Comparison of ENCODE assay signal across 8 cellular contexts in the genomic region with DNA sequence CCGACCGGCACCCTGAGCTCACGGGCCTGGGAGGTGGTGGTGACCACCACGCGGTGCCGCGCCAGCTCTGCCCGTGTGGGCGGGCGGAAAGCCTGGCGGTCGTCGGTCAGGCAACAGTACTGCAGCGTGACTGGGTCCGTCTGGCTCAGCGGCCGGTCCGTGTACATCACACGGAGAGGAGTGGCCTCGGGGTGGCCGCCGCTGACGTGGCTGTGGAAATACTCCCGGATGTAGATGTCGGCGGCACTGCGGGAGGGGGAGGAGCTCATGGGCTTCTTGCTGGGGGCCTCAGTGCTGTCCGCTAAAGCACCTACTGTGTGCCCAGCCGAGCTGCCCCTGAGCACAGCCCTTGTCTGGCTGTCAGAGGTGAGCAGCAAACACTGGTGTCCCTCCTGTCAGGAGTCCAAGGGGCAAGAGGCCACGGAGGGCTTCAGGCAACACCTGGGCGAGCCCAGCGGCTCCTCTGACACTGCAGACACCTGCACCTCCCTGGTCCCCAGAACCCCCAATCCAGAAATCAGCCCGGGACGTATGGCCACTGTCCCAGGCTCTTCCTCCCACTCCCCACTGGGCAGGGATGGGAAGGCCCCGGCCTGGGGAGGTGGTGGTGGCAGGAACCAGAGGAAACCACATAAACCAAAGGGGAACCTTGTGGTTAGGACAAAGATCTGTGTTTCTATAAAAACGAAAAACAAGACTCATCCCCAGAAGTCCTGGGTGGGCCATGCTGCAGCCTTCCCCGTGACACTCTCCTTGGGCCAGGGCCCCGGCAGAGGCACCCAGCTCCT. TPM values are rescaled to one million over a fixed set of nuclear protein-coding genes. Genes with fewer than 3 reads are reported as not detected.
DNase-seq lines count a peak whose midpoint lies in the region; ATAC-seq and TF ChIP-seq lines count a peak whose summit lies in the region.

No MANE protein-coding gene starts in this region.

- intact Hi-C loops in left ventricle myocardium superior (cut with micrococcal nuclease), result no loop called here

- H3K4me3 ChIP-seq in upper lobe of left lung, result peak overlapping the region in 2 of 4 donors; percentile 9 to 22

- no peaks in the 10 kb centered on the region for H3K9me3 ChIP-seq in upper lobe of left lung

- no peak for TF ChIP-seq EP300 in upper lobe of left lung (IDR thresholded peaks at IDR 0.05)

- H3K4me1 ChIP-seq in upper lobe of left lung, result peaks cover 0 to 33% (median 19%) of the 10 kb centered on the region in 4 donors

- H3K27me3 ChIP-seq in upper lobe of left lung, result no peaks in the 10 kb centered on the region

- TF ChIP-seq POLR2A in upper lobe of left lung (IDR thresholded peaks at IDR 0.05), result no peak

- peaks cover 20 to 65% (median 42%) of the 10 kb centered on the region in 4 donors for H3K36me3 ChIP-seq in upper lobe of left lung

- WGBS in upper lobe of left lung, 2 donors, result 66 to 83% methylated on average over 26 to 36 of the region's 38 CpGs

- ATAC-seq in GM19023 (IDR thresholded peaks at IDR 0.05; ENCODE audit: unreplicated experiment), result peak; percentile 56
- ATAC-seq in HG03108 (IDR thresholded peaks at IDR 0.05; ENCODE audit: unreplicated experiment), result peak; percentile 59
- ATAC-seq in activated CD4-positive, CD25-positive, alpha-beta regulatory T cell treated with anti-CD3 and anti-CD28 coated beads, Interleukin-2, amount 50 U/mL, for 24 hours, result peak; percentile 83 to 87
- ATAC-seq in left ventricle myocardium superior, result peak; percentile 54
- peak; percentile 61 to 67 for ATAC-seq in upper lobe of left lung (ENCODE audit: low FRiP score in 2 of 2)

- DNase-seq in left ventricle myocardium superior (peak; percentile 64), upper lobe of left lung (peak; percentile 75 to 90), AG08396 (ENCODE audit: low spot score) (no peak), NK-92 (lab: John Stamatoyannopoulos, UW; ENCODE audit: unreplicated experiment) (no peak), RKO (ENCODE audit: low spot score) (no peak)

- H3K27ac ChIP-seq in upper lobe of left lung, result peak overlapping the region; percentile 10 to 80 (median 66)

- TF ChIP-seq CTCF in upper lobe of left lung (IDR thresholded peaks at IDR 0.05), result peak in 2 of 6 experiments; percentile 11 to 34

RNA-seq across cellular contexts. Expression of a gene that starts 6.5 kb away (rescaled TPM):
- total RNA-seq in left ventricle myocardium superior (13.2 TPM), upper lobe of left lung (100 to 1,000 TPM in 1 of 6 donors, 10 to 100 TPM in 5; 40.1 to 102 (median 56.6) TPM)

RNA-seq across cellular contexts. Expression of a gene that starts 13.6 kb away (rescaled TPM):
- 0.15 TPM for total RNA-seq in left ventricle myocardium superior
- 1 to 10 TPM in 4 of 6 donors, under 1 TPM in 2; 0.29 to 6.5 (median 1.4) TPM for total RNA-seq in upper lobe of left lung

RNA-seq across cellular contexts. Expression of a gene that starts 20.0 kb away (rescaled TPM):
- total RNA-seq in left ventricle myocardium superior, result not detected
- total RNA-seq in upper lobe of left lung, result not detected

RNA-seq across cellular contexts. Expression of a gene that starts 30.4 kb away (rescaled TPM):
- not detected for total RNA-seq in left ventricle myocardium superior
- 1 to 10 TPM; 3.3 to 9.8 (median 6.0) TPM for total RNA-seq in upper lobe of left lung

RNA-seq across cellular contexts. Expression of a gene that starts 47.0 kb away (rescaled TPM):
- total RNA-seq in left ventricle myocardium superior (307 TPM), upper lobe of left lung (100 to 1,000 TPM in 5 of 6 donors, 10 to 100 TPM in 1; 91.1 to 468 (median 416) TPM)

Comparison
In these comparisons a context has a peak if more than half of its experiments do, and no peak if none do; other contexts are left out.
1. DNase-seq: peak in left ventricle myocardium superior (single experiment) and upper lobe of left lung (2 of 2); none in AG08396 (single experiment), NK-92 (single experiment) and RKO (single experiment).
2. Peak in every context shown above with its lines, with median percentiles within 50 percentile points of each other: ATAC-seq.